27 cellular contexts compared by ENCODE assay signal in the genomic region with DNA sequence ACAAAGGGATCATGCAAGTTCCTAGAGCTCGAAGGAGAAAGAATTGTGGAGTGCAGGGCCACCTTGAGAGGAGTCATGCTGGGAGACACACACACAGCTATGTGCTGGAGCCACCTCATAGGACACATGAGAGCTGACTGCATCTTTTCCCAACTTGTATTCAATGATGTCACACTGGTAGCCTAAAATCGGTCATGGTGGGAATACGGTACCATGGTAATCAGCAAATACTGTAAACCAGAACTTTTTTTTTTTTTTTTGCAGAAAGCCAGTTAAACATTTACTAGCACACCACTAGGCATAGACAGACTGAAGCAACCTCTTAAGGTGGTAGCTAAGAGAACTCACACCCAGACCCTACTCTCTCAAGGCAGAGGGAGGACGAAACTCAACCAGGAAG.
"Had no signal": no experiment of that assay in that cellular context is flagged by ENCODE, and none has a peak within 500 bp of the region (broad histone marks: within the 10 kb centered on the region; RNA-seq: fewer than 3 reads in every experiment).

No MANE protein-coding gene starts in this region.

- DNase-seq: hippocampal formation; kidney glomerular epithelial cell; left colon; left ventricle myocardium inferior; mesendoderm; naive B cell; ovary; posterior cingulate gyrus; stimulated activated CD4-positive, alpha-beta T cell treated with anti-CD3 and anti-CD28 coated beads, Interleukin-12 subunit alpha, Interleukin-12 subunit beta, amount 100 ng/mL, for 4 hours; stimulated activated CD4-positive, alpha-beta T cell treated with anti-CD3 and anti-CD28 coated beads, Interleukin-15, amount 100 ng/mL, for 24 hours; stimulated activated CD4-positive, alpha-beta T cell treated with anti-CD3 and anti-CD28 coated beads, Interleukin-2, amount 100 ng/mL, for 24 hours; stimulated activated CD4-positive, alpha-beta T cell treated with anti-CD3 and anti-CD28 coated beads, Interleukin-4, amount 100 ng/mL, for 24 hours; stimulated activated naive CD4-positive, alpha-beta T cell; tibial artery; trophoblast cell; upper lobe of right lung had no signal

- H3K9me3 ChIP-seq: left ventricle myocardium inferior, ovary, prostate gland, right atrium auricular region, suprapubic skin, thoracic aorta, tibial artery, upper lobe of right lung had no signal

- H3K27me3 ChIP-seq: ovary, right atrium auricular region, suprapubic skin, tibial artery, upper lobe of right lung had no signal

- H3K27ac ChIP-seq: left ventricle myocardium inferior, ovary, prostate gland, right atrium auricular region, skin epidermis, suprapubic skin, thoracic aorta, tibial artery, upper lobe of right lung had no signal

- FAIRE-seq: keratinocyte, urothelium cell line had no signal

- H3K36me3 ChIP-seq: left ventricle myocardium inferior, ovary, prostate gland, right atrium auricular region, suprapubic skin, thoracic aorta, tibial artery, upper lobe of right lung had no signal

- H3K4me3 ChIP-seq: left ventricle myocardium inferior, lung, ovary, prostate gland, right atrium auricular region, skin epidermis, suprapubic skin, thoracic aorta, tibial artery, upper lobe of right lung had no signal

- ATAC-seq: left colon; natural killer cell treated with Interleukin-12 subunit alpha and Interleukin-12 subunit beta and Interleukin-15 and Interleukin-18, amount 100 ng/mL, for 72 hours; sciatic nerve; stimulated activated effector memory CD8-positive, alpha-beta T cell treated with anti-CD3 and anti-CD28 coated beads, Interleukin-12 subunit alpha, Interleukin-12 subunit beta, amount 100 ng/mL, for 72 hours; upper lobe of right lung had no signal

- H3K4me1 ChIP-seq: left ventricle myocardium inferior, prostate gland, right atrium auricular region, upper lobe of right lung had no signal
